Comparison of ENCODE assay signal across 17 cellular contexts in genomic region chr22:26777402-26777801, GRCh38.
A peak's percentile ranks its signal among the peaks of the same experiment; 100 is the strongest.
DNase-seq lines count a peak whose midpoint lies in the region; ATAC-seq and TF ChIP-seq lines count a peak whose summit lies in the region.
"Had no signal": no experiment of that assay in that cellular context is flagged by ENCODE, and none has a peak within 500 bp of the region (broad histone marks: within the 10 kb centered on the region; RNA-seq: fewer than 3 reads in every experiment).

No MANE protein-coding gene starts in this region.

- H3K9me3 ChIP-seq in left ventricle myocardium inferior (replicated peaks) (peaks cover 26% of the 10 kb centered on the region), gastrocnemius medialis (no peaks in the 10 kb centered on the region), Peyer's patch (no peaks in the 10 kb centered on the region)
- H3K9me3 ChIP-seq: suprapubic skin had no signal

- H3K27ac ChIP-seq in GM23338 (ENCODE audit: low read depth) (no peak overlapping the region), VCaP (0 out of 2 replicates have a peak overlapping the region, but pooled peaks have one; percentile 8), left ventricle myocardium inferior (replicated peaks) (peak overlapping the region; percentile 2), gastrocnemius medialis (peak overlapping the region; percentile 34 to 46 (median 40)), Peyer's patch (no peak overlapping the region)
- H3K27ac ChIP-seq: suprapubic skin had no signal

- TF ChIP-seq POLR2A in gastrocnemius medialis (IDR thresholded peaks at IDR 0.05), result no peak
- no peak for TF ChIP-seq POLR2A in Peyer's patch (IDR thresholded peaks at IDR 0.05)

- no peaks in the 10 kb centered on the region; the same call in 1 of the 2 replicates for H4K20me1 ChIP-seq in GM23338 (replicated peaks; ENCODE audit: insufficient read depth)

- H3K4me2 ChIP-seq in GM23338, result peak overlapping the region; percentile 6

- no peak overlapping the region for H3K27ac Mint-ChIP-seq in GM23338
- H3K27ac Mint-ChIP-seq: activated CD8-positive, alpha-beta T cell treated with anti-CD3 and anti-CD28 coated beads for 36 hours had no signal

- DNase-seq in GM23338 (ENCODE audit: low spot score) (peak; percentile 93), left ventricle myocardium inferior (no peak), gastrocnemius medialis (peak; percentile 44 to 64), NAMALWA (ENCODE audit: low spot score) (no peak), Peyer's patch (no peak)
- DNase-seq in activated CD4-positive, alpha-beta T cell treated with anti-CD3 and anti-CD28 coated beads for 1 hour, result no peak
- no peak for DNase-seq in activated T-cell treated with anti-CD3 and anti-CD28 coated beads, Interleukin-2, amount 50 U/mL, for 4 hours
- DNase-seq: activated CD8-positive, alpha-beta T cell treated with anti-CD3 and anti-CD28 coated beads for 36 hours; activated effector memory CD4-positive, alpha-beta T cell treated with anti-CD3 and anti-CD28 coated beads, Interleukin-2, amount 50 U/mL, for 16 hours; effector memory CD4-positive, alpha-beta T cell; glutamatergic neuron; NCI-H1436; NCI-H524; RPMI8226; T1000 had no signal

- H3K4me3 ChIP-seq in GM23338, result no peak overlapping the region
- H3K4me3 ChIP-seq in left ventricle myocardium inferior, result no peak overlapping the region
- no peak overlapping the region for H3K4me3 ChIP-seq in gastrocnemius medialis
- H3K4me3 ChIP-seq in Peyer's patch, result no peak overlapping the region
- H3K4me3 ChIP-seq: suprapubic skin had no signal

- peaks cover 55% of the 10 kb centered on the region for H3K27me3 ChIP-seq in GM23338 (ENCODE audit: insufficient read depth)
- H3K27me3 ChIP-seq in left ventricle myocardium inferior (ENCODE audit: low read depth), result no peaks in the 10 kb centered on the region
- no peaks in the 10 kb centered on the region for H3K27me3 ChIP-seq in gastrocnemius medialis
- no peaks in the 10 kb centered on the region for H3K27me3 ChIP-seq in Peyer's patch
- H3K27me3 ChIP-seq: suprapubic skin had no signal

- H3K27me3 Mint-ChIP-seq in GM23338 (ENCODE audit: insufficient read depth, low read depth, poor library complexity), result peaks cover 15% of the 10 kb centered on the region
- no peaks in the 10 kb centered on the region for H3K27me3 Mint-ChIP-seq in activated T-cell treated with anti-CD3 and anti-CD28 coated beads, Interleukin-2, amount 50 U/mL, for 4 hours (ENCODE audit: low read depth)
- H3K27me3 Mint-ChIP-seq: activated CD8-positive, alpha-beta T cell treated with anti-CD3 and anti-CD28 coated beads for 36 hours had no signal

- in situ Hi-C loops in gastrocnemius medialis (cut with MboI; ENCODE audit: low sequenced_read_pairs in 4 of 4), result loop anchor here in 1 of 4 donors (25.0 kb wide), 1 partner anchor 110 kb away; no protein-coding TSS in a partner anchor

- H3K4me1 ChIP-seq in GM23338 (ENCODE audit: insufficient read depth) (peaks cover 40% of the 10 kb centered on the region), left ventricle myocardium inferior (peaks cover 28% of the 10 kb centered on the region), gastrocnemius medialis (peaks cover 21 to 23% of the 10 kb centered on the region in 2 donors), Peyer's patch (no peaks in the 10 kb centered on the region)

- H3F3A ChIP-seq in GM23338 (replicated peaks; ENCODE audit: low read depth), result peaks cover 5% of the 10 kb centered on the region; the same call in 1 of the 2 replicates

- peaks cover 3% of the 10 kb centered on the region; the same call in 1 of the 2 replicates for H3K36me3 ChIP-seq in GM23338 (ENCODE audit: insufficient read depth)
- H3K36me3 ChIP-seq in left ventricle myocardium inferior, result peaks cover 70% of the 10 kb centered on the region
- H3K36me3 ChIP-seq in gastrocnemius medialis, result peaks cover 0 to 10% of the 10 kb centered on the region in 2 donors
- peaks cover 0 to 44% (median 0%) of the 10 kb centered on the region in 3 donors for H3K36me3 ChIP-seq in Peyer's patch

- H3K4me1 Mint-ChIP-seq in GM23338, result peaks cover 39% of the 10 kb centered on the region
- H3K4me1 Mint-ChIP-seq in activated T-cell treated with anti-CD3 and anti-CD28 coated beads, Interleukin-2, amount 50 U/mL, for 4 hours (ENCODE audit: low read depth), result no peaks in the 10 kb centered on the region

- H3K9me2 ChIP-seq in GM23338 (ENCODE audit: insufficient read depth), result no peaks in the 10 kb centered on the region

- intact Hi-C loops in left ventricle myocardium inferior (cut with micrococcal nuclease) (no loop called here), gastrocnemius medialis (cut with DNase I; ENCODE audit: low total_unique reads) (no loop called here)

- H3K9me3 Mint-ChIP-seq in GM23338, result peaks cover 28% of the 10 kb centered on the region
- H3K9me3 Mint-ChIP-seq in activated T-cell treated with anti-CD3 and anti-CD28 coated beads, Interleukin-2, amount 50 U/mL, for 4 hours, result no peaks in the 10 kb centered on the region

- H3K4me3 Mint-ChIP-seq in GM23338, result no peak overlapping the region
- H3K4me3 Mint-ChIP-seq in activated T-cell treated with anti-CD3 and anti-CD28 coated beads, Interleukin-2, amount 50 U/mL, for 4 hours, result no peak overlapping the region
- H3K4me3 Mint-ChIP-seq: activated CD8-positive, alpha-beta T cell treated with anti-CD3 and anti-CD28 coated beads for 36 hours had no signal

- H2AFZ ChIP-seq in GM23338, result no peak overlapping the region

- peak; percentile 79 for ATAC-seq in GM23338
- ATAC-seq in gastrocnemius medialis, result peak; percentile 92 to 94
- no peak for ATAC-seq in activated T-cell treated with anti-CD3 and anti-CD28 coated beads, Interleukin-2, amount 50 U/mL, for 4 hours
- ATAC-seq: activated CD8-positive, alpha-beta T cell treated with anti-CD3 and anti-CD28 coated beads for 36 hours had no signal

- TF ChIP-seq CTCF in GM23338 (conservative IDR thresholded peaks at IDR 0.05; ENCODE audit: low read depth in 2 of 2), result no peak
- TF ChIP-seq CTCF in VCaP (conservative IDR thresholded peaks at IDR 0.05), result no peak
- no peak for TF ChIP-seq CTCF in left ventricle myocardium inferior (IDR thresholded peaks at IDR 0.05; ENCODE audit: borderline replicate concordance)
- TF ChIP-seq CTCF in gastrocnemius medialis (IDR thresholded peaks at IDR 0.05 in 4 of 5, conservative IDR thresholded peaks at IDR 0.05 in 1 of 5), result no peak
- TF ChIP-seq CTCF in Peyer's patch (IDR thresholded peaks at IDR 0.05), result no peak

- H3K79me2 ChIP-seq in GM23338 (replicated peaks; ENCODE audit: insufficient read depth), result no peaks in the 10 kb centered on the region

- peaks cover 36% of the 10 kb centered on the region for H3K36me3 Mint-ChIP-seq in GM23338 (ENCODE audit: low read depth)
- peaks cover 72% of the 10 kb centered on the region for H3K36me3 Mint-ChIP-seq in activated T-cell treated with anti-CD3 and anti-CD28 coated beads, Interleukin-2, amount 50 U/mL, for 4 hours (ENCODE audit: insufficient read depth)

TF ChIP-seq in GM23338, 12 proteins besides CTCF, POLR2A, EP300 and RAD21 (continues in another document):
- TF ChIP-seq EZH2 (IDR thresholded peaks at IDR 0.05; ENCODE audit: low read depth, unreplicated experiment) (no peak), JUNB (IDR thresholded peaks at IDR 0.05; ENCODE audit: unreplicated experiment) (no peak), POLR2AphosphoS5 (IDR thresholded peaks at IDR 0.05; ENCODE audit: low read depth) (peak; percentile 65; the same call in 1 of the 2 replicates), NANOG (IDR thresholded peaks at IDR 0.05; ENCODE audit: borderline replicate concordance) (no peak), STAT1 (IDR thresholded peaks at IDR 0.05; ENCODE audit: unreplicated experiment) (no peak)
- TF ChIP-seq, protein P1, sequence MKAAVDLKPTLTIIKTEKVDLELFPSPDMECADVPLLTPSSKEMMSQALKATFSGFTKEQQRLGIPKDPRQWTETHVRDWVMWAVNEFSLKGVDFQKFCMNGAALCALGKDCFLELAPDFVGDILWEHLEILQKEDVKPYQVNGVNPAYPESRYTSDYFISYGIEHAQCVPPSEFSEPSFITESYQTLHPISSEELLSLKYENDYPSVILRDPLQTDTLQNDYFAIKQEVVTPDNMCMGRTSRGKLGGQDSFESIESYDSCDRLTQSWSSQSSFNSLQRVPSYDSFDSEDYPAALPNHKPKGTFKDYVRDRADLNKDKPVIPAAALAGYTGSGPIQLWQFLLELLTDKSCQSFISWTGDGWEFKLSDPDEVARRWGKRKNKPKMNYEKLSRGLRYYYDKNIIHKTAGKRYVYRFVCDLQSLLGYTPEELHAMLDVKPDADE (IDR thresholded peaks at IDR 0.05), result no peak

Comparison
In these comparisons a context has a peak if more than half of its experiments do, and no peak if none do; other contexts are left out.
1. ATAC-seq: peak in GM23338 (single experiment) and gastrocnemius medialis (2 of 2); none in activated T-cell treated with anti-CD3 and anti-CD28 coated beads, Interleukin-2, amount 50 U/mL, for 4 hours (0 of 2).
2. DNase-seq: peak in GM23338 (single experiment) and gastrocnemius medialis (2 of 2); none in left ventricle myocardium inferior (single experiment), NAMALWA (single experiment), activated CD4-positive, alpha-beta T cell treated with anti-CD3 and anti-CD28 coated beads for 1 hour (single experiment), Peyer's patch (0 of 3) and activated T-cell treated with anti-CD3 and anti-CD28 coated beads, Interleukin-2, amount 50 U/mL, for 4 hours (single experiment).
3. H3K27ac ChIP-seq: peak in VCaP (single experiment), left ventricle myocardium inferior (single experiment) and gastrocnemius medialis (4 of 4); none in GM23338 (single experiment) and Peyer's patch (0 of 4).